25 cellular contexts compared by ENCODE assay signal in genomic region chr2:190999949-191000665, GRCh38. TPM values are rescaled to one million over a fixed set of nuclear protein-coding genes. Genes with fewer than 3 reads are reported as not detected.
DNase-seq lines count a peak whose midpoint lies in the region; ATAC-seq and TF ChIP-seq lines count a peak whose summit lies in the region.
"Had no signal": no experiment of that assay in that cellular context is flagged by ENCODE, and none has a peak within 500 bp of the region (broad histone marks: within the 10 kb centered on the region; RNA-seq: fewer than 3 reads in every experiment).

No MANE protein-coding gene starts in this region.

- H2AK5ac ChIP-seq in trophoblast cell (ENCODE audit: low read length) = no peak overlapping the region

- POLR2A ChIA-PET in CD8-positive, alpha-beta T cell (lab: Charles Lee) = interaction anchor here (1.3 kb wide), 1 partner anchor 36 kb away, joined by 3 read pairs; no protein-coding TSS in a partner anchor
- POLR2A ChIA-PET in activated CD8-positive, alpha-beta T cell treated with anti-CD3 and anti-CD28 coated beads, Interleukin-2, amount 10 ng/mL, durations not matched to agents 7 days and 5 days (lab: Charles Lee) = interaction anchor here (1.0 to 4.2 kb wide), 4 partner anchors 10 to 23 kb away, joined by 4 to 49 read pairs (median 7); partner anchors contain the start of gene STAT1
- POLR2A ChIA-PET in SK-N-SH (lab: Yijun Ruan, JAX) = no interaction called here

- no peak overlapping the region for H3K4me3 Mint-ChIP-seq in CD8-positive, alpha-beta T cell
- no peak overlapping the region for H3K4me3 Mint-ChIP-seq in activated CD8-positive, alpha-beta T cell treated with anti-CD3 and anti-CD28 coated beads, Interleukin-2, amount 10 ng/mL, durations not matched to agents 7 days and 5 days
- H3K4me3 Mint-ChIP-seq: memory B cell; naive B cell; stimulated activated memory B cell treated with anti-CD40 and anti-IgM and Interleukin-4, amounts not matched to agents 10 μg/mL and 1 μg/mL and 100 μg/mL, for 72 hours had no signal

- no peak overlapping the region for H2BK12ac ChIP-seq in trophoblast cell (ENCODE audit: low read length)

- CTCF ChIA-PET in CD8-positive, alpha-beta T cell (lab: Charles Lee) = interaction anchor here (0.6 kb wide), 1 partner anchor 49 kb away, joined by 4 read pairs; no protein-coding TSS in a partner anchor
- CTCF ChIA-PET in activated CD8-positive, alpha-beta T cell treated with anti-CD3 and anti-CD28 coated beads, Interleukin-2, amount 10 ng/mL, durations not matched to agents 7 days and 5 days (lab: Charles Lee) = interaction anchor here (1.6 kb wide), 1 partner anchor 29 kb away, joined by 5 read pairs; no protein-coding TSS in a partner anchor
- CTCF ChIA-PET in SK-N-SH (lab: Yijun Ruan, JAX) = no interaction called here

- peaks cover 67% of the 10 kb centered on the region for H3K4me1 Mint-ChIP-seq in CD8-positive, alpha-beta T cell (ENCODE audit: low read depth)
- peaks cover 85% of the 10 kb centered on the region for H3K4me1 Mint-ChIP-seq in activated CD8-positive, alpha-beta T cell treated with anti-CD3 and anti-CD28 coated beads, Interleukin-2, amount 10 ng/mL, durations not matched to agents 7 days and 5 days (ENCODE audit: low read depth)

- H3K36me3 ChIP-seq in CD8-positive, alpha-beta T cell (ENCODE audit: insufficient read depth, low read length) = peaks cover 96% of the 10 kb centered on the region
- H3K36me3 ChIP-seq in trophoblast cell (ENCODE audit: control insufficient read depth in 1 of 2, insufficient read depth in 2 of 2, low read length in 2 of 2) = peaks cover 23 to 42% of the 10 kb centered on the region in 2 experiments
- peaks cover 86 to 88% of the 10 kb centered on the region in 2 experiments for H3K36me3 ChIP-seq in SK-N-SH (replicated peaks in 1 of 2; ENCODE audit: control insufficient read depth in 1 of 2, insufficient read depth in 2 of 2, low read length in 1 of 2)

- H3K4me1 ChIP-seq in CD8-positive, alpha-beta T cell (ENCODE audit: insufficient read depth, low read length) = no peaks in the 10 kb centered on the region
- H3K4me1 ChIP-seq in trophoblast cell (ENCODE audit: control insufficient read depth in 1 of 2, insufficient read depth in 2 of 2, low read length in 2 of 2) (peaks cover 4 to 8% of the 10 kb centered on the region in 2 experiments), SK-N-SH (ENCODE audit: control insufficient read depth in 1 of 2, insufficient read depth in 2 of 2, low read depth in 1 of 2, low read length in 1 of 2) (no peaks in the 10 kb centered on the region)
- H3K4me1 ChIP-seq: tibial nerve had no signal

- no peak overlapping the region for H3K23ac ChIP-seq in trophoblast cell (ENCODE audit: low read length)

- no peak overlapping the region for H3K9ac ChIP-seq in trophoblast cell (ENCODE audit: low read length)
- no peak overlapping the region for H3K9ac ChIP-seq in SK-N-SH

- no peak for TF ChIP-seq RAD21 in SK-N-SH (IDR thresholded peaks at IDR 0.05; ENCODE audit: low read length)

- H2BK5ac ChIP-seq in trophoblast cell (ENCODE audit: low read depth, low read length, poor library complexity) = no peak overlapping the region

- H4K12ac ChIP-seq in trophoblast cell (ENCODE audit: low read depth, low read length) = no peak overlapping the region

- no peaks in the 10 kb centered on the region for H3K27me3 Mint-ChIP-seq in CD8-positive, alpha-beta T cell (ENCODE audit: low read depth)
- no peaks in the 10 kb centered on the region for H3K27me3 Mint-ChIP-seq in activated CD8-positive, alpha-beta T cell treated with anti-CD3 and anti-CD28 coated beads, Interleukin-2, amount 10 ng/mL, durations not matched to agents 7 days and 5 days (ENCODE audit: low read depth)
- H3K27me3 Mint-ChIP-seq: memory B cell; naive B cell; stimulated activated memory B cell treated with anti-CD40 and anti-IgM and Interleukin-4, amounts not matched to agents 10 μg/mL and 1 μg/mL and 100 μg/mL, for 72 hours had no signal

- peaks cover 6% of the 10 kb centered on the region for H3K9me3 Mint-ChIP-seq in CD8-positive, alpha-beta T cell
- no peaks in the 10 kb centered on the region for H3K9me3 Mint-ChIP-seq in activated CD8-positive, alpha-beta T cell treated with anti-CD3 and anti-CD28 coated beads, Interleukin-2, amount 10 ng/mL, durations not matched to agents 7 days and 5 days (ENCODE audit: insufficient read depth)

- TF ChIP-seq CTCF in AG10803 (conservative IDR thresholded peaks at IDR 0.05; ENCODE audit: low read length) (no peak; the same call in 1 of the 2 replicates), SK-N-SH (IDR thresholded peaks at IDR 0.05) (no peak)
- no peak for TF ChIP-seq CTCF in CD8-positive, alpha-beta T cell (IDR thresholded peaks at IDR 0.05)

- H3K4me2 ChIP-seq in trophoblast cell (ENCODE audit: low read length) (no peak overlapping the region), SK-N-SH (no peak overlapping the region)

- no CpG with 5 or more reads among the region's 9 CpGs for WGBS in trophoblast cell (ENCODE audit: extremely low coverage, insufficient coverage, insufficient read length)
- WGBS in SK-N-SH (ENCODE audit: low lambda C conversion rate) = 95% methylated on average over 9 of the region's 9 CpGs

- peaks cover 97% of the 10 kb centered on the region for H3K36me3 Mint-ChIP-seq in CD8-positive, alpha-beta T cell
- peaks cover 98% of the 10 kb centered on the region for H3K36me3 Mint-ChIP-seq in activated CD8-positive, alpha-beta T cell treated with anti-CD3 and anti-CD28 coated beads, Interleukin-2, amount 10 ng/mL, durations not matched to agents 7 days and 5 days (ENCODE audit: low read depth)

- H2AFZ ChIP-seq in trophoblast cell (ENCODE audit: insufficient read depth, low read length, poor library complexity) = no peak overlapping the region
- no peak overlapping the region for H2AFZ ChIP-seq in SK-N-SH (ENCODE audit: low read depth)

- H3K4me3 ChIP-seq in AG10803 (ENCODE audit: low read length) = no peak overlapping the region
- no peak overlapping the region for H3K4me3 ChIP-seq in CD8-positive, alpha-beta T cell (ENCODE audit: low read depth, low read length)
- no peak overlapping the region for H3K4me3 ChIP-seq in trophoblast cell (ENCODE audit: low read depth, low read length)
- no peak overlapping the region for H3K4me3 ChIP-seq in SK-N-SH (ENCODE audit: low read depth in 2 of 2, low read length in 1 of 2)
- H3K4me3 ChIP-seq: tibial nerve had no signal

- peak; percentile 66 for DNase-seq in AG10803 (ENCODE audit: low read depth)
- DNase-seq in CD8-positive, alpha-beta T cell = no peak
- DNase-seq in activated CD8-positive, alpha-beta T cell treated with anti-CD3 and anti-CD28 coated beads, Interleukin-2, amount 10 ng/mL, durations not matched to agents 7 days and 5 days = no peak
- DNase-seq in fibroblast of peridontal ligament (ENCODE audit: extremely low read depth) = peak; percentile 38
- no peak for DNase-seq in trophoblast cell
- DNase-seq in SK-N-SH = no peak
- DNase-seq: activated gamma-delta T cell treated with Interleukin-2 at 50 U/mL for 16 hours, AML-193, brain microvascular endothelial cell, cortex of kidney, foreskin melanocyte, GOT3, hypothalamus, kidney glomerular epithelial cell, naive B cell, NCI-H1417, NCI-H524 treated with DMSO at 0.1 percent for 48 hours, T-helper 1 cell had no signal

- no peak overlapping the region for H4K8ac ChIP-seq in trophoblast cell (ENCODE audit: low read depth, low read length)

- H3K9me3 ChIP-seq in CD8-positive, alpha-beta T cell (ENCODE audit: low read length) = no peaks in the 10 kb centered on the region
- H3K9me3 ChIP-seq in trophoblast cell (ENCODE audit: insufficient read depth, low read depth, low read length) = peaks cover 3% of the 10 kb centered on the region
- no peaks in the 10 kb centered on the region for H3K9me3 ChIP-seq in SK-N-SH
- H3K9me3 ChIP-seq: tibial nerve had no signal

- H3K4ac ChIP-seq in trophoblast cell (ENCODE audit: low read depth, low read length) = no peak overlapping the region

- H3K9me2 ChIP-seq in SK-N-SH = no peaks in the 10 kb centered on the region

- H3K14ac ChIP-seq in trophoblast cell (ENCODE audit: low read length) = no peak overlapping the region

- H3F3A ChIP-seq in SK-N-SH (replicated peaks; ENCODE audit: insufficient read depth) = no peaks in the 10 kb centered on the region

- H3K27ac ChIP-seq in CD8-positive, alpha-beta T cell (ENCODE audit: low read depth, low read length) = no peak overlapping the region
- H3K27ac ChIP-seq in trophoblast cell (ENCODE audit: low read depth, low read length) (no peak overlapping the region), SK-N-SH (ENCODE audit: low read depth in 2 of 2, low read length in 1 of 2) (no peak overlapping the region)
- H3K27ac ChIP-seq: brain microvascular endothelial cell, tibial nerve had no signal

- no peaks in the 10 kb centered on the region for H3K79me1 ChIP-seq in trophoblast cell (ENCODE audit: low read length)

- no peak overlapping the region for H2BK120ac ChIP-seq in trophoblast cell (ENCODE audit: insufficient read depth, low read length, poor library complexity)

- H3K27me3 ChIP-seq in CD8-positive, alpha-beta T cell (ENCODE audit: insufficient read depth, low read length) = no peaks in the 10 kb centered on the region
- H3K27me3 ChIP-seq in trophoblast cell (ENCODE audit: insufficient read depth, low read length) (no peaks in the 10 kb centered on the region), SK-N-SH (ENCODE audit: insufficient read depth) (no peaks in the 10 kb centered on the region)
- H3K27me3 ChIP-seq: brain microvascular endothelial cell, tibial nerve had no signal

- H3K18ac ChIP-seq in trophoblast cell (ENCODE audit: low read length) = no peak overlapping the region

- no peak overlapping the region for H4K91ac ChIP-seq in trophoblast cell (ENCODE audit: low read depth, low read length)

- no peak for TF ChIP-seq EP300 in SK-N-SH (IDR thresholded peaks at IDR 0.05; ENCODE audit: borderline replicate concordance in 1 of 2, low read depth in 1 of 2, low read length in 1 of 2)

- no peak for ATAC-seq in CD8-positive, alpha-beta T cell
- ATAC-seq in activated CD8-positive, alpha-beta T cell treated with anti-CD3 and anti-CD28 coated beads, Interleukin-2, amount 10 ng/mL, durations not matched to agents 7 days and 5 days = no peak
- ATAC-seq in activated CD4-positive, CD25-positive, alpha-beta regulatory T cell treated with anti-CD3 and anti-CD28 coated beads, Interleukin-2, amount 50 U/mL, for 24 hours = no peak
- ATAC-seq in HG03139 (IDR thresholded peaks at IDR 0.05; ENCODE audit: unreplicated experiment) = no peak
- ATAC-seq: Right ventricle myocardium inferior; sciatic nerve; stimulated activated memory B cell treated with anti-CD40 and anti-IgM and Interleukin-4, amounts not matched to agents 10 μg/mL and 1 μg/mL and 100 μg/mL, for 72 hours had no signal

- intact Hi-C loops in CD8-positive, alpha-beta T cell (cut with DNase I, micrococcal nuclease) = no loop called here

- H3K27ac Mint-ChIP-seq in CD8-positive, alpha-beta T cell = peak overlapping the region; percentile 42
- H3K27ac Mint-ChIP-seq in activated CD8-positive, alpha-beta T cell treated with anti-CD3 and anti-CD28 coated beads, Interleukin-2, amount 10 ng/mL, durations not matched to agents 7 days and 5 days = peak overlapping the region; percentile 41
- H3K27ac Mint-ChIP-seq: memory B cell; stimulated activated memory B cell treated with anti-CD40 and anti-IgM and Interleukin-4, amounts not matched to agents 10 μg/mL and 1 μg/mL and 100 μg/mL, for 72 hours had no signal

- H4K20me1 ChIP-seq in SK-N-SH (ENCODE audit: insufficient read depth) = no peaks in the 10 kb centered on the region

- H3K79me2 ChIP-seq in trophoblast cell (ENCODE audit: control insufficient read depth, insufficient read depth, low read length, poor library complexity) (no peaks in the 10 kb centered on the region), SK-N-SH (ENCODE audit: insufficient read depth) (no peaks in the 10 kb centered on the region)

RNA-seq across cellular contexts. Expression of gene STAT1, which starts 13.9 kb away (rescaled TPM):
- 10 to 100 TPM; 66.7 to 69.9 TPM for total RNA-seq in CD8-positive, alpha-beta T cell
- total RNA-seq in activated CD8-positive, alpha-beta T cell treated with anti-CD3 and anti-CD28 coated beads, Interleukin-2, amount 10 ng/mL, durations not matched to agents 7 days and 5 days = 100 to 1,000 TPM; 472 to 473 TPM
- polyA plus RNA-seq in trophoblast cell (2013) = 29.8 and 30.6 TPM in 2 replicates
- polyA plus RNA-seq in SK-N-SH (2012; rRNA removed) = 22.1 and 26.9 TPM in 2 replicates
- 25.8 and 27.2 TPM in 2 replicates for polyA plus RNA-seq in SK-N-SH (2012; cell fraction: cytosol; rRNA removed)
- 25.9 and 30.7 TPM in 2 replicates for polyA plus RNA-seq in SK-N-SH (2012; cell fraction: nucleus; rRNA removed)

Comparison
In these comparisons a context has a peak if more than half of its experiments do, and no peak if none do; other contexts are left out.
1. DNase-seq: peak in AG10803 (single experiment) and fibroblast of peridontal ligament (single experiment); none in CD8-positive, alpha-beta T cell (0 of 7), activated CD8-positive, alpha-beta T cell treated with anti-CD3 and anti-CD28 coated beads, Interleukin-2, amount 10 ng/mL, durations not matched to agents 7 days and 5 days (single experiment), trophoblast cell (0 of 2) and SK-N-SH (single experiment).
2. RNA of gene STAT1, which starts 13.9 kb away (total RNA-seq): 472 to 473 TPM in activated CD8-positive, alpha-beta T cell treated with anti-CD3 and anti-CD28 coated beads, Interleukin-2, amount 10 ng/mL, durations not matched to agents 7 days and 5 days; 66.7 to 69.9 TPM in CD8-positive, alpha-beta T cell; every median in the first group is over 4 times any median in the second.